ENCODE assay signal across 25 cellular contexts in genomic region chr1:204114606-204115005, GRCh38. TPM values are rescaled to one million over a fixed set of nuclear protein-coding genes. Genes with fewer than 3 reads are reported as not detected.
A peak's percentile ranks its signal among the peaks of the same experiment; 100 is the strongest.
DNase-seq lines count a peak whose midpoint lies in the region; TF ChIP-seq lines count a peak whose summit lies in the region.
"Had no signal": no experiment of that assay in that cellular context is flagged by ENCODE, and none has a peak within 500 bp of the region (broad histone marks: within the 10 kb centered on the region; RNA-seq: fewer than 3 reads in every experiment).

No MANE protein-coding gene starts in this region.

- H2BK120ac ChIP-seq in mesenchymal stem cell (ENCODE audit: low read depth, low read length) = no peak overlapping the region

- no peaks in the 10 kb centered on the region for H3K36me3 Mint-ChIP-seq in dendritic cell treated with granulocyte-macrophage colony-stimulating factor and Interleukin-4, amounts not matched to agents 40 ng/mL and 50 ng/mL, for 4 days (ENCODE audit: low read depth)
- no peaks in the 10 kb centered on the region for H3K36me3 Mint-ChIP-seq in neural crest cell (ENCODE audit: low read depth)
- H3K36me3 Mint-ChIP-seq: natural killer cell treated with Interleukin-12 subunit alpha and Interleukin-12 subunit beta and Interleukin-15 and Interleukin-18, amount 100 ng/mL, for 72 hours had no signal

- H3K4me3 Mint-ChIP-seq in dendritic cell treated with granulocyte-macrophage colony-stimulating factor and Interleukin-4, amounts not matched to agents 40 ng/mL and 50 ng/mL, for 4 days = no peak overlapping the region
- H3K4me3 Mint-ChIP-seq in neural crest cell = no peak overlapping the region
- H3K4me3 Mint-ChIP-seq: activated naive CD8-positive, alpha-beta T cell treated with anti-CD3 and anti-CD28 coated beads, Interleukin-2, amount 50 U/mL, for 24 hours; CD4-positive, alpha-beta T cell; mesothelial cell of epicardium; natural killer cell treated with Interleukin-12 subunit alpha and Interleukin-12 subunit beta and Interleukin-15 and Interleukin-18, amount 100 ng/mL, for 72 hours; T-helper 2 cell treated with Interferon-gamma antibody and Interleukin-4, amounts not matched to agents 5 μg/mL and 100 μg/mL, for 36 hours had no signal

- no peaks in the 10 kb centered on the region for H3K9me3 ChIP-seq in mesenchymal stem cell (ENCODE audit: control insufficient read depth, low read length)
- H3K9me3 ChIP-seq: SJSA1 had no signal

- no peaks in the 10 kb centered on the region for H3K27me3 ChIP-seq in mesenchymal stem cell (ENCODE audit: control insufficient read depth in 1 of 2, insufficient read depth in 1 of 2, low read length in 2 of 2)
- H3K27me3 ChIP-seq: SJSA1 had no signal

- H3K9me3 Mint-ChIP-seq in dendritic cell treated with granulocyte-macrophage colony-stimulating factor and Interleukin-4, amounts not matched to agents 40 ng/mL and 50 ng/mL, for 4 days = no peaks in the 10 kb centered on the region
- no peaks in the 10 kb centered on the region for H3K9me3 Mint-ChIP-seq in neural crest cell
- H3K9me3 Mint-ChIP-seq: activated naive CD8-positive, alpha-beta T cell treated with anti-CD3 and anti-CD28 coated beads, Interleukin-2, amount 50 U/mL, for 24 hours; CD4-positive, alpha-beta T cell; mesothelial cell of epicardium; natural killer cell treated with Interleukin-12 subunit alpha and Interleukin-12 subunit beta and Interleukin-15 and Interleukin-18, amount 100 ng/mL, for 72 hours; T-helper 2 cell treated with Interferon-gamma antibody and Interleukin-4, amounts not matched to agents 5 μg/mL and 100 μg/mL, for 36 hours had no signal

- DNase-seq in CD1c-positive myeloid dendritic cell (ENCODE audit: extremely low spot score) = peak; percentile 59
- DNase-seq in NOMO-1 treated with DMSO at 0.1 percent for 48 hours (lab: John Stamatoyannopoulos, UW; ENCODE audit: unreplicated experiment) = peak; percentile 72
- no peak for DNase-seq in neural crest cell (ENCODE audit: low read depth, low spot score)
- no peak for DNase-seq in DMS153 treated with DMSO at 0.1 percent for 48 hours (lab: John Stamatoyannopoulos, UW; ENCODE audit: unreplicated experiment)
- DNase-seq in mesenchymal stem cell = no peak
- no peak for DNase-seq in NCI-H1105 treated with DMSO at 0.1 percent for 48 hours (lab: John Stamatoyannopoulos, UW)
- no peak for DNase-seq in effector CD4-positive, alpha-beta T cell
- DNase-seq: activated CD4-positive, alpha-beta T cell treated with anti-CD3 and anti-CD28 coated beads, Interleukin-2, amount 50 U/mL, for 48 hours; activated CD8-positive, alpha-beta memory T cell treated with anti-CD3 and anti-CD28 coated beads, Interleukin-2, amount 50 U/mL, for 48 hours; activated effector memory CD4-positive, alpha-beta T cell treated with anti-CD3 and anti-CD28 coated beads, Interleukin-2, amount 50 U/mL, for 16 hours; activated naive CD8-positive, alpha-beta T cell treated with anti-CD3 and anti-CD28 coated beads, Interleukin-2, amount 50 U/mL, for 24 hours; CD4-positive, alpha-beta T cell; GF-D8; HCEC 1CT; MM.1S; NCI-H187 treated with DMSO at 0.1 percent for 48 hours; NCI-H2227 treated with DMSO at 0.1 percent for 48 hours; NCI-H82; WERI-Rb-1 had no signal

- H2BK15ac ChIP-seq in mesenchymal stem cell (ENCODE audit: low read depth, poor library complexity, severe bottlenecking) = no peak overlapping the region

- peaks cover 18% of the 10 kb centered on the region for H3K27me3 Mint-ChIP-seq in dendritic cell treated with granulocyte-macrophage colony-stimulating factor and Interleukin-4, amounts not matched to agents 40 ng/mL and 50 ng/mL, for 4 days
- no peaks in the 10 kb centered on the region for H3K27me3 Mint-ChIP-seq in neural crest cell (ENCODE audit: low read depth)
- H3K27me3 Mint-ChIP-seq: activated naive CD8-positive, alpha-beta T cell treated with anti-CD3 and anti-CD28 coated beads, Interleukin-2, amount 50 U/mL, for 24 hours; CD4-positive, alpha-beta T cell; natural killer cell treated with Interleukin-12 subunit alpha and Interleukin-12 subunit beta and Interleukin-15 and Interleukin-18, amount 100 ng/mL, for 72 hours had no signal

- no peak overlapping the region for H2BK12ac ChIP-seq in mesenchymal stem cell (ENCODE audit: low read length in 2 of 2)

- no peak overlapping the region for H3K23ac ChIP-seq in mesenchymal stem cell (ENCODE audit: low read length in 2 of 2)

- H2AK5ac ChIP-seq in mesenchymal stem cell (ENCODE audit: low read length, severe bottlenecking) = no peak overlapping the region

- H4K8ac ChIP-seq in mesenchymal stem cell (ENCODE audit: low read length) = no peak overlapping the region

- H2BK5ac ChIP-seq in mesenchymal stem cell (ENCODE audit: low read depth, low read length, poor library complexity, severe bottlenecking) = no peak overlapping the region

- no peak overlapping the region for H3K14ac ChIP-seq in mesenchymal stem cell (ENCODE audit: low read length in 2 of 2)

- peaks cover 4% of the 10 kb centered on the region for H3K4me1 ChIP-seq in mesenchymal stem cell (ENCODE audit: control insufficient read depth, insufficient read depth, low read depth, low read length)
- H3K4me1 ChIP-seq: SJSA1 had no signal

- peaks cover 17% of the 10 kb centered on the region for H3K4me1 Mint-ChIP-seq in dendritic cell treated with granulocyte-macrophage colony-stimulating factor and Interleukin-4, amounts not matched to agents 40 ng/mL and 50 ng/mL, for 4 days (ENCODE audit: low read depth)
- peaks cover 19% of the 10 kb centered on the region for H3K4me1 Mint-ChIP-seq in neural crest cell

- WGBS in mesenchymal stem cell = 98% methylated on average over 2 of the region's 4 CpGs

- peaks cover 4% of the 10 kb centered on the region for H3K79me1 ChIP-seq in mesenchymal stem cell (replicated peaks; ENCODE audit: low read length, poor library complexity, severe bottlenecking)

- H2AFZ ChIP-seq in mesenchymal stem cell (ENCODE audit: low read depth, low read length) = no peak overlapping the region

- H3K18ac ChIP-seq in mesenchymal stem cell (ENCODE audit: low read depth in 1 of 2, low read length in 2 of 2) = no peak overlapping the region

- TF ChIP-seq CTCF in neural crest cell (conservative IDR thresholded peaks at IDR 0.05) = no peak

- H3K4me3 ChIP-seq in mesenchymal stem cell (ENCODE audit: insufficient read depth in 1 of 2, low read depth in 1 of 2, low read length in 2 of 2) = no peak overlapping the region
- H3K4me3 ChIP-seq: SJSA1 had no signal

- H3K4me2 ChIP-seq in mesenchymal stem cell (ENCODE audit: low read length, poor library complexity, severe bottlenecking) = no peak overlapping the region

- intact Hi-C loops in dendritic cell treated with granulocyte-macrophage colony-stimulating factor and Interleukin-4, amounts not matched to agents 40 ng/mL and 50 ng/mL, for 4 days (cut with micrococcal nuclease) = no loop called here

- no peak overlapping the region for H3K27ac ChIP-seq in mesenchymal stem cell (ENCODE audit: low read length, poor library complexity, severe bottlenecking)
- H3K27ac ChIP-seq: SJSA1, WERI-Rb-1 had no signal

- peak overlapping the region; percentile 20 for H3K27ac Mint-ChIP-seq in dendritic cell treated with granulocyte-macrophage colony-stimulating factor and Interleukin-4, amounts not matched to agents 40 ng/mL and 50 ng/mL, for 4 days
- H3K27ac Mint-ChIP-seq in neural crest cell (ENCODE audit: unreplicated experiment) = peak overlapping the region; percentile 19
- H3K27ac Mint-ChIP-seq: activated naive CD8-positive, alpha-beta T cell treated with anti-CD3 and anti-CD28 coated beads, Interleukin-2, amount 50 U/mL, for 24 hours; CD4-positive, alpha-beta T cell; mesothelial cell of epicardium; T-helper 2 cell treated with Interferon-gamma antibody and Interleukin-4, amounts not matched to agents 5 μg/mL and 100 μg/mL, for 36 hours had no signal

- H4K91ac ChIP-seq in mesenchymal stem cell (ENCODE audit: low read length) = no peak overlapping the region

- no peak overlapping the region for H3K4ac ChIP-seq in mesenchymal stem cell (ENCODE audit: low read depth in 1 of 2, low read length in 2 of 2)

- no peak overlapping the region for H3K9ac ChIP-seq in mesenchymal stem cell (ENCODE audit: low read length)

- peaks cover 6 to 17% of the 10 kb centered on the region in 2 experiments for H3K36me3 ChIP-seq in mesenchymal stem cell (ENCODE audit: control insufficient read depth in 1 of 2, insufficient read depth in 2 of 2, low read depth in 1 of 2, low read length in 2 of 2)
- H3K36me3 ChIP-seq: WERI-Rb-1 had no signal

RNA-seq across cellular contexts. Expression of gene ETNK2, which starts 37.2 kb away (rescaled TPM):
- 12.1 and 14.5 TPM in 2 replicates for total RNA-seq in neural crest cell
- polyA plus RNA-seq in mesenchymal stem cell (2013, experiment 1 of 2) = 5.0 TPM
- 4.8 TPM for polyA plus RNA-seq in mesenchymal stem cell (2013, experiment 2 of 2)

RNA-seq across cellular contexts. Expression of gene SOX13, which starts 41.7 kb away (rescaled TPM):
- 60.9 and 64.4 TPM in 2 replicates for total RNA-seq in neural crest cell
- 5.9 TPM for polyA plus RNA-seq in mesenchymal stem cell (2013, experiment 1 of 2)
- polyA plus RNA-seq in mesenchymal stem cell (2013, experiment 2 of 2) = 5.8 TPM

RNA-seq across cellular contexts. Expression of gene REN, which starts 51.5 kb away (rescaled TPM):
- total RNA-seq in neural crest cell = not detected in 2 replicates
- polyA plus RNA-seq in mesenchymal stem cell (2013, experiment 1 of 2) = 0.10 TPM
- 0.07 TPM for polyA plus RNA-seq in mesenchymal stem cell (2013, experiment 2 of 2)
- total RNA-seq: CD4-positive, alpha-beta T cell; cerebellum; mesothelial cell of epicardium; natural killer cell treated with Interleukin-12 subunit alpha and Interleukin-12 subunit beta and Interleukin-15 and Interleukin-18, amount 100 ng/mL, for 72 hours; SJSA1 had no signal

Comparison
In these comparisons a context has a peak if more than half of its experiments do, and no peak if none do; other contexts are left out.
1. DNase-seq: peak in CD1c-positive myeloid dendritic cell (single experiment) and NOMO-1 treated with DMSO at 0.1 percent for 48 hours (single experiment); none in neural crest cell (single experiment), DMS153 treated with DMSO at 0.1 percent for 48 hours (single experiment), mesenchymal stem cell (single experiment), NCI-H1105 treated with DMSO at 0.1 percent for 48 hours (single experiment) and effector CD4-positive, alpha-beta T cell (single experiment).